Comparison of ENCODE assay signal across 8 cellular contexts in the genomic region with DNA sequence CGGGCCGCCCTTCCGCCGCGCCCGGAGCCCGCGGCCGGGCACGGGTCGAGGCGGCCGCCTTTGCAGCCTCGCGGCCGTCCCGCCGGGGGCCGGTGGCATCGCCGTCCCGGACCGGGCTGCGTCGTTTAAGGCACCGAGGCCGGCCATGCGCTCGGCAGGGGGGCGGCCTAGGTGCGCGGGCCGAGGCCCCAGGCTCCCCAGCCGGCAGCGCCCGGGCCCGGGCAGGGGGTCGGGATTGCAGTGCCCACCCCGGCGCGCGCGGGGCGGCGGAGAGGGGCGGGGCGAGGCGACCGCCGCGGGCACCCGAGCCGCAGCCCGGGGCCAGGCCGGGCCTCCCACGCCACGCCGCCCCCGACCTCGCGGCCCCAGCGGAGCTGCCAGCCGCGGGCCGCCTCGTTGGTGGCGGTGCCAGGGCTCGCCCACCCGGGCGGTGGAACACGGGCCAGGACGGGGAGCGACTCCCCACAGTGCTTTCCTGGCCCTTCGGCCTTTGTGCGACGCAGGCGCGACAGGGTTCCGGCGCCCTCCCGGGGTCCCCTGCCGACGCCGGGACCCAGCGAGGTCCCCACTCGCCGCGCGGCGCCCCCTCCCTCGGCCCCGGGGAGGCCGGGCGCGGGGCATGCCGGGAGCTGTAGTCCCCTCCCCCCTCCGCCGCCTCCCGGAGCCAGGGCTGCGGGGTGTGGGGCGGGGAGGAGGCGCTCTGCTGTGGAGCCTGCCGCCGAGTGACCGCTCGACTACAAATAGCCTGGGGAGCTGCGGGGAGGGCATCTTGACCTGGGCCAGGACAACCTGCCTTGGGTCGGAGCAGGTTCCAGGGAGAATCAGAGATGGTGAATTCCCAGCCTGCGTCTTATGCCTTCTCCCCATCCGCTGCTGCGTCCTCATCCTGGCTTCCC. TPM values are rescaled to one million over a fixed set of nuclear protein-coding genes. Genes with fewer than 3 reads are reported as not detected.
DNase-seq lines count a peak whose midpoint lies in the region; ATAC-seq and TF ChIP-seq lines count a peak whose summit lies in the region.

No MANE protein-coding gene starts in this region.

- H3K27me3 Mint-ChIP-seq in activated CD4-positive, alpha-beta memory T cell treated with anti-CD3 and anti-CD28 coated beads for 36 hours: no peaks in the 10 kb centered on the region

- ATAC-seq in GM18505 (IDR thresholded peaks at IDR 0.05; ENCODE audit: unreplicated experiment): peak; percentile 70
- peak; percentile 60 for ATAC-seq in HG02943 (IDR thresholded peaks at IDR 0.05; ENCODE audit: low read depth, unreplicated experiment)

- no peak for TF ChIP-seq POLR2A in GM18505 (IDR thresholded peaks at IDR 0.05; ENCODE audit: borderline replicate concordance, extremely low read depth, insufficient read depth, insufficient read length)

- H3K36me3 Mint-ChIP-seq in activated CD4-positive, alpha-beta memory T cell treated with anti-CD3 and anti-CD28 coated beads for 36 hours: peaks cover 41% of the 10 kb centered on the region

- no peaks in the 10 kb centered on the region for H3K9me3 Mint-ChIP-seq in activated CD4-positive, alpha-beta memory T cell treated with anti-CD3 and anti-CD28 coated beads for 36 hours

- DNase-seq in 8988T (peak; percentile 76), NCI-H2171 treated with DMSO at 0.1 percent for 48 hours (lab: John Stamatoyannopoulos, UW) (peak; percentile 43), medulla oblongata (ENCODE audit: extremely low spot score) (peak; percentile 92)
- DNase-seq in activated CD4-positive, alpha-beta memory T cell treated with anti-CD3 and anti-CD28 coated beads for 36 hours: peak; percentile 79
- peak; percentile 63 for DNase-seq in effector CD4-positive, alpha-beta T cell
- DNase-seq in stimulated activated CD4-positive, alpha-beta T cell treated with anti-CD3 and anti-CD28 coated beads, TNF-alpha, amount 100 ng/mL, for 48 hours (ENCODE audit: low read depth in 3 of 3): peak; percentile 43 to 79 (median 43)

- intact Hi-C loops in activated CD4-positive, alpha-beta memory T cell treated with anti-CD3 and anti-CD28 coated beads for 36 hours (cut with micrococcal nuclease): loop anchor here (2.0 kb wide), 1 partner anchor 81 kb away; the partner anchor contains the start of genes FOXM1 and RHNO1

- peaks cover 22% of the 10 kb centered on the region for H3K4me1 Mint-ChIP-seq in activated CD4-positive, alpha-beta memory T cell treated with anti-CD3 and anti-CD28 coated beads for 36 hours (ENCODE audit: low read depth)

- CTCF ChIA-PET in activated CD4-positive, alpha-beta memory T cell treated with anti-CD3 and anti-CD28 coated beads for 36 hours (lab: Charles Lee): interaction anchor here (0.6 to 2.5 kb wide), 6 partner anchors 12 to 117 kb away, joined by 3 to 20 read pairs (median 5); partner anchors contain the start of gene ITFG2

- POLR2A ChIA-PET in activated CD4-positive, alpha-beta memory T cell treated with anti-CD3 and anti-CD28 coated beads for 36 hours (lab: Charles Lee): interaction anchor here (1.3 to 1.7 kb wide), 3 partner anchors 9 to 104 kb away, joined by 4 to 13 read pairs (median 4); partner anchors contain the start of gene TEX52

- peak overlapping the region; percentile 71 for H3K27ac Mint-ChIP-seq in activated CD4-positive, alpha-beta memory T cell treated with anti-CD3 and anti-CD28 coated beads for 36 hours

- peak overlapping the region; percentile 91 for H3K4me3 Mint-ChIP-seq in activated CD4-positive, alpha-beta memory T cell treated with anti-CD3 and anti-CD28 coated beads for 36 hours

RNA-seq across cellular contexts. Expression of gene FKBP4, which starts 0.8 kb away (rescaled TPM):
- total RNA-seq in activated CD4-positive, alpha-beta memory T cell treated with anti-CD3 and anti-CD28 coated beads for 36 hours: 100 to 1,000 TPM; 144 to 153 TPM

RNA-seq across cellular contexts. Expression of gene ITFG2, which starts 16.9 kb away (rescaled TPM):
- 10 to 100 TPM; 18.9 to 21.6 TPM for total RNA-seq in activated CD4-positive, alpha-beta memory T cell treated with anti-CD3 and anti-CD28 coated beads for 36 hours

RNA-seq across cellular contexts. Expression of gene NRIP2, which starts 39.3 kb away (rescaled TPM):
- total RNA-seq in activated CD4-positive, alpha-beta memory T cell treated with anti-CD3 and anti-CD28 coated beads for 36 hours: not detected

Comparison
In these comparisons a context has a peak if more than half of its experiments do, and no peak if none do; other contexts are left out.
1. Peak in every context shown above with its lines: DNase-seq and ATAC-seq.